Comparison of ENCODE assay signal across 10 cellular contexts in genomic region chr12:108801736-108802665, GRCh38. TPM values are rescaled to one million over a fixed set of nuclear protein-coding genes. Genes with fewer than 3 reads are reported as not detected.
DNase-seq lines count a peak whose midpoint lies in the region; ATAC-seq, FAIRE-seq and TF ChIP-seq lines count a peak whose summit lies in the region.
"Had no signal": no experiment of that assay in that cellular context is flagged by ENCODE, and none has a peak within 500 bp of the region (broad histone marks: within the 10 kb centered on the region; RNA-seq: fewer than 3 reads in every experiment).

No MANE protein-coding gene starts in this region.

- DNase-seq in RCC 7860 (ENCODE audit: low spot score) (peak; percentile 3), foreskin fibroblast (peak; percentile 91), osteoblast (ENCODE audit: insufficient read length, low spot score, missing footprints) (no peak), pons (ENCODE audit: low spot score) (no peak), NCI-H1436 (lab: John Stamatoyannopoulos, UW) (no peak)
- DNase-seq in stimulated activated naive CD4-positive, alpha-beta T cell treated with Interleukin-2 at 50 U/mL for 16 hours (lab: John Stamatoyannopoulos, UW) = no peak
- DNase-seq: activated CD4-positive, CD25-positive, alpha-beta regulatory T cell treated with anti-CD3 and anti-CD28 coated beads, Interleukin-2, amount 50 U/mL, for 72 hours; naive thymus-derived CD8-positive, alpha-beta T cell had no signal

- peaks cover 0 to 9% (median 0%) of the 10 kb centered on the region in 11 experiments; a peak in 4 of 22 replicates for H3K27me3 ChIP-seq in BLaER1 treated with 17β-estradiol and CSF1 and Interleukin-3, amounts not matched to agents 10 nM and 100 nM
- no peaks in the 10 kb centered on the region for H3K27me3 ChIP-seq in osteoblast (ENCODE audit: insufficient read depth, low read length)

- peak overlapping the region in 4 of 11 experiments; percentile 1 to 5 (median 3); a peak in 3 of 22 replicates for H3K9ac ChIP-seq in BLaER1 treated with 17β-estradiol and CSF1 and Interleukin-3, amounts not matched to agents 10 nM and 100 nM

- H3K36me3 ChIP-seq in BLaER1 treated with 17β-estradiol and CSF1 and Interleukin-3, amounts not matched to agents 10 nM and 100 nM = peaks cover 48 to 96% (median 69%) of the 10 kb centered on the region in 11 experiments
- peaks cover 95% of the 10 kb centered on the region for H3K36me3 ChIP-seq in osteoblast (ENCODE audit: insufficient read depth, low read length)

- peak overlapping the region in 6 of 11 experiments; percentile 9 to 29 (median 24); a peak in 7 of 22 replicates for H3K4me2 ChIP-seq in BLaER1 treated with 17β-estradiol and CSF1 and Interleukin-3, amounts not matched to agents 10 nM and 100 nM
- peak overlapping the region; percentile 49 for H3K4me2 ChIP-seq in osteoblast (ENCODE audit: insufficient read depth, low read length)

- peaks cover 0 to 35% (median 15%) of the 10 kb centered on the region in 11 experiments; a peak in 16 of 22 replicates for H4K20me1 ChIP-seq in BLaER1 treated with 17β-estradiol and CSF1 and Interleukin-3, amounts not matched to agents 10 nM and 100 nM
- no peaks in the 10 kb centered on the region for H4K20me1 ChIP-seq in osteoblast (ENCODE audit: insufficient read depth, low read length)

- H3K79me2 ChIP-seq in osteoblast (ENCODE audit: insufficient read depth, low read length) = peaks cover 40% of the 10 kb centered on the region

- no peak overlapping the region for H3K4me3 ChIP-seq in BLaER1 treated with 17β-estradiol and CSF1 and Interleukin-3, amounts not matched to agents 10 nM and 100 nM
- H3K4me3 ChIP-seq in foreskin fibroblast (ENCODE audit: low read depth in 1 of 2, low read length in 2 of 2) (peak overlapping the region; percentile 1 to 49), osteoblast (ENCODE audit: insufficient read depth, low read length) (peak overlapping the region; percentile 12)

- H2AFZ ChIP-seq in osteoblast (ENCODE audit: low read length) = no peak overlapping the region

- peaks cover 9 to 16% (median 12%) of the 10 kb centered on the region in 11 experiments; a peak in 21 of 22 replicates for H3K9me3 ChIP-seq in BLaER1 treated with 17β-estradiol and CSF1 and Interleukin-3, amounts not matched to agents 10 nM and 100 nM (replicated peaks in 1 of 11)
- no peaks in the 10 kb centered on the region for H3K9me3 ChIP-seq in osteoblast (ENCODE audit: low read depth, low read length)

- no peak for FAIRE-seq in RCC 7860 (lab: Jason Lieb, UNC)

- peaks cover 18 to 65% (median 46%) of the 10 kb centered on the region in 10 experiments for H3K4me1 ChIP-seq in BLaER1 treated with 17β-estradiol and CSF1 and Interleukin-3, amounts not matched to agents 10 nM and 100 nM
- peaks cover 59% of the 10 kb centered on the region for H3K4me1 ChIP-seq in osteoblast (ENCODE audit: insufficient read depth, low read length)

- ATAC-seq in GM21723 (IDR thresholded peaks at IDR 0.05; ENCODE audit: unreplicated experiment) = no peak
- ATAC-seq: naive thymus-derived CD8-positive, alpha-beta T cell had no signal

- no peak overlapping the region for H3K27ac ChIP-seq in BLaER1 treated with 17β-estradiol and CSF1 and Interleukin-3, amounts not matched to agents 10 nM and 100 nM
- H3K27ac ChIP-seq in osteoblast (ENCODE audit: low read depth, low read length) = peak overlapping the region; percentile 99

- TF ChIP-seq CTCF in foreskin fibroblast (IDR thresholded peaks at IDR 0.05; ENCODE audit: low read depth, low read length) (no peak), osteoblast (IDR thresholded peaks at IDR 0.05; ENCODE audit: extremely low read depth, low read depth, low read length) (no peak)

RNA-seq across cellular contexts. Expression of gene SSH1, which starts 55.4 kb away (rescaled TPM):
- 31.8 and 34.2 TPM in 2 replicates for total RNA-seq in osteoblast

Comparison
In these comparisons a context has a peak if more than half of its experiments do, and no peak if none do; other contexts are left out.
1. H3K4me3 ChIP-seq: peak in foreskin fibroblast (2 of 2) and osteoblast (single experiment); none in BLaER1 treated with 17β-estradiol and CSF1 and Interleukin-3, amounts not matched to agents 10 nM and 100 nM (0 of 10).
2. DNase-seq: peak in RCC 7860 (single experiment) and foreskin fibroblast (2 of 2); none in osteoblast (single experiment), pons (single experiment), NCI-H1436 (single experiment) and stimulated activated naive CD4-positive, alpha-beta T cell treated with Interleukin-2 at 50 U/mL for 16 hours (single experiment).